10 cellular contexts compared by ENCODE assay signal in genomic region chr18:10508546-10508945, GRCh38. TPM values are rescaled to one million over a fixed set of nuclear protein-coding genes. Genes with fewer than 3 reads are reported as not detected.
DNase-seq lines count a peak whose midpoint lies in the region; ATAC-seq and TF ChIP-seq lines count a peak whose summit lies in the region.
"Had no signal": no experiment of that assay in that cellular context is flagged by ENCODE, and none has a peak within 500 bp of the region (broad histone marks: within the 10 kb centered on the region; RNA-seq: fewer than 3 reads in every experiment).

No MANE protein-coding gene starts in this region.

- DNase-seq in AG10803 (ENCODE audit: low read depth), result peak; percentile 28
- DNase-seq in CD14-positive monocyte (ENCODE audit: low spot score), result no peak
- DNase-seq in amniotic epithelial cell (ENCODE audit: low read depth), result peak; percentile 43
- peak; percentile 21 for DNase-seq in fibroblast of pulmonary artery (ENCODE audit: low read depth)
- DNase-seq in NCI-H526 treated with DMSO at 0.1 percent for 48 hours (lab: John Stamatoyannopoulos, UW), result no peak
- no peak for DNase-seq in activated CD4-positive, alpha-beta T cell treated with anti-CD3 and anti-CD28 coated beads for 36 hours
- DNase-seq: CD8-positive, alpha-beta memory T cell; GF-D8; GM23248 had no signal

- peak overlapping the region; percentile 40 to 84 (median 76) for H3K27ac Mint-ChIP-seq in CD14-positive monocyte
- no peak overlapping the region for H3K27ac Mint-ChIP-seq in activated CD4-positive, alpha-beta T cell treated with anti-CD3 and anti-CD28 coated beads for 36 hours
- H3K27ac Mint-ChIP-seq: CD8-positive, alpha-beta memory T cell had no signal

- H3K27me3 Mint-ChIP-seq in CD14-positive monocyte (ENCODE audit: low read depth in 3 of 3), result peaks cover 1 to 2% (median 1%) of the 10 kb centered on the region in 3 donors
- H3K27me3 Mint-ChIP-seq in activated CD4-positive, alpha-beta T cell treated with anti-CD3 and anti-CD28 coated beads for 36 hours, result peaks cover 14% of the 10 kb centered on the region

- TF ChIP-seq CTCF in AG10803 (conservative IDR thresholded peaks at IDR 0.05; ENCODE audit: low read length), result no peak
- TF ChIP-seq CTCF in CD14-positive monocyte (IDR thresholded peaks at IDR 0.05), result no peak
- no peak for TF ChIP-seq CTCF in fibroblast of pulmonary artery (IDR thresholded peaks at IDR 0.05; ENCODE audit: low read length, missing control alignments)

- H3K9me3 Mint-ChIP-seq in CD14-positive monocyte, result peaks cover 19 to 39% (median 33%) of the 10 kb centered on the region in 7 donors
- H3K9me3 Mint-ChIP-seq in activated CD4-positive, alpha-beta T cell treated with anti-CD3 and anti-CD28 coated beads for 36 hours (ENCODE audit: low read depth), result peaks cover 13% of the 10 kb centered on the region

- intact Hi-C loops in CD14-positive monocyte (cut with micrococcal nuclease), result no loop called here
- intact Hi-C loops in activated CD4-positive, alpha-beta T cell treated with anti-CD3 and anti-CD28 coated beads for 36 hours (cut with DNase I, micrococcal nuclease), result no loop called here

- POLR2A ChIA-PET in activated CD4-positive, alpha-beta T cell treated with anti-CD3 and anti-CD28 coated beads for 36 hours (lab: Charles Lee), result no interaction called here

- ATAC-seq in activated CD4-positive, alpha-beta T cell treated with anti-CD3 and anti-CD28 coated beads for 36 hours, result no peak
- ATAC-seq in GM21825 (IDR thresholded peaks at IDR 0.05; ENCODE audit: unreplicated experiment), result no peak

- H3K36me3 Mint-ChIP-seq in CD14-positive monocyte, result peaks cover 0 to 8% of the 10 kb centered on the region in 2 donors
- no peaks in the 10 kb centered on the region for H3K36me3 Mint-ChIP-seq in activated CD4-positive, alpha-beta T cell treated with anti-CD3 and anti-CD28 coated beads for 36 hours (ENCODE audit: low read depth)

- no peak overlapping the region for H3K4me3 Mint-ChIP-seq in CD14-positive monocyte
- H3K4me3 Mint-ChIP-seq in activated CD4-positive, alpha-beta T cell treated with anti-CD3 and anti-CD28 coated beads for 36 hours, result no peak overlapping the region
- H3K4me3 Mint-ChIP-seq: CD8-positive, alpha-beta memory T cell had no signal

- peaks cover 20% of the 10 kb centered on the region for H3K4me1 Mint-ChIP-seq in CD14-positive monocyte
- no peaks in the 10 kb centered on the region for H3K4me1 Mint-ChIP-seq in activated CD4-positive, alpha-beta T cell treated with anti-CD3 and anti-CD28 coated beads for 36 hours
- H3K4me1 Mint-ChIP-seq: CD8-positive, alpha-beta memory T cell had no signal

- CTCF ChIA-PET in activated CD4-positive, alpha-beta T cell treated with anti-CD3 and anti-CD28 coated beads for 36 hours (lab: Charles Lee), result interaction anchor here (1.4 to 1.7 kb wide), 2 partner anchors 9 to 11 kb away, joined by 3 to 4 read pairs; no protein-coding TSS in a partner anchor

- no peak overlapping the region for H3K4me3 ChIP-seq in AG10803 (ENCODE audit: low read length)
- H3K4me3 ChIP-seq in fibroblast of pulmonary artery (replicated peaks; ENCODE audit: low read depth, low read length), result no peak overlapping the region
- H3K4me3 ChIP-seq: GM23248 had no signal

RNA-seq across cellular contexts. Expression of gene NAPG, which starts 17.3 kb away (rescaled TPM):
- 10 to 100 TPM; 15.9 to 17.5 TPM for polyA plus RNA-seq in CD14-positive monocyte
- total RNA-seq in activated CD4-positive, alpha-beta T cell treated with anti-CD3 and anti-CD28 coated beads for 36 hours, result 10 to 100 TPM; 28.6 to 31.0 TPM

RNA-seq across cellular contexts. Expression of gene APCDD1, which starts 54.1 kb away (rescaled TPM):
- 1 to 10 TPM; 1.2 to 4.8 TPM for polyA plus RNA-seq in CD14-positive monocyte
- not detected for total RNA-seq in activated CD4-positive, alpha-beta T cell treated with anti-CD3 and anti-CD28 coated beads for 36 hours
- total RNA-seq: CD8-positive, alpha-beta memory T cell; GM23248 had no signal
- polyA plus RNA-seq: CD8-positive, alpha-beta memory T cell had no signal

Comparison
In these comparisons a context has a peak if more than half of its experiments do, and no peak if none do; other contexts are left out.
1. DNase-seq: peak in AG10803 (single experiment), amniotic epithelial cell (single experiment) and fibroblast of pulmonary artery (single experiment); none in CD14-positive monocyte (single experiment), NCI-H526 treated with DMSO at 0.1 percent for 48 hours (single experiment) and activated CD4-positive, alpha-beta T cell treated with anti-CD3 and anti-CD28 coated beads for 36 hours (single experiment).